In genomic region chr11:93041682-93042081, GRCh38 we compare ENCODE assay signal across 25 cellular contexts.
"Had no signal": no experiment of that assay in that cellular context is flagged by ENCODE, and none has a peak within 500 bp of the region (broad histone marks: within the 10 kb centered on the region; RNA-seq: fewer than 3 reads in every experiment).

No MANE protein-coding gene starts in this region.

- H3K36me3 Mint-ChIP-seq: mesothelial cell of epicardium, naive B cell had no signal

- H3K36me3 ChIP-seq: esophagus squamous epithelium, gastrocnemius medialis, heart right ventricle, left lung, lower lobe of right lung had no signal

- H3K4me3 Mint-ChIP-seq: mesothelial cell of epicardium; naive B cell; naive thymus-derived CD8-positive, alpha-beta T cell had no signal

- H3K27ac ChIP-seq: coronary artery, dorsolateral prefrontal cortex, epithelial cell of prostate, esophagus squamous epithelium, gastrocnemius medialis, heart right ventricle, left lung, lower lobe of right lung had no signal

- H3K4me3 ChIP-seq: coronary artery, dorsolateral prefrontal cortex, esophagus squamous epithelium, gastrocnemius medialis, heart right ventricle, left lung, lower lobe of right lung, mucosa of descending colon had no signal

- H3K27ac Mint-ChIP-seq: mesothelial cell of epicardium; naive B cell; naive thymus-derived CD8-positive, alpha-beta T cell had no signal

- H3K27me3 ChIP-seq: dorsolateral prefrontal cortex, esophagus squamous epithelium, gastrocnemius medialis, heart right ventricle, left lung had no signal

- H3K4me1 Mint-ChIP-seq: mesothelial cell of epicardium; naive B cell; naive thymus-derived CD8-positive, alpha-beta T cell had no signal

- H3K4me1 ChIP-seq: esophagus squamous epithelium, gastrocnemius medialis, heart right ventricle, left lung, lower lobe of right lung had no signal

- H3K9me3 ChIP-seq: gastrocnemius medialis, lower lobe of right lung, mucosa of descending colon had no signal

- DNase-seq: dermis blood vessel endothelial cell; dorsolateral prefrontal cortex; effector CD4-positive, alpha-beta T cell; effector memory CD4-positive, alpha-beta T cell; erythroblast; esophagus squamous epithelium; foreskin fibroblast; foreskin melanocyte; gastrocnemius medialis; glutamatergic neuron; head of caudate nucleus; heart right ventricle; hippocampal formation; left cardiac atrium; left lung; left ventricle myocardium superior; lower lobe of right lung; mesenchymal stem cell; mucosa of descending colon; naive B cell; naive thymus-derived CD8-positive, alpha-beta T cell had no signal

- ATAC-seq: esophagus mucosa; gastrocnemius medialis; heart right ventricle; left cardiac atrium; left lung; left ventricle myocardium superior; lower lobe of right lung; mucosa of descending colon; naive thymus-derived CD8-positive, alpha-beta T cell had no signal
